Comparison of ENCODE assay signal across 31 cellular contexts in the genomic region with DNA sequence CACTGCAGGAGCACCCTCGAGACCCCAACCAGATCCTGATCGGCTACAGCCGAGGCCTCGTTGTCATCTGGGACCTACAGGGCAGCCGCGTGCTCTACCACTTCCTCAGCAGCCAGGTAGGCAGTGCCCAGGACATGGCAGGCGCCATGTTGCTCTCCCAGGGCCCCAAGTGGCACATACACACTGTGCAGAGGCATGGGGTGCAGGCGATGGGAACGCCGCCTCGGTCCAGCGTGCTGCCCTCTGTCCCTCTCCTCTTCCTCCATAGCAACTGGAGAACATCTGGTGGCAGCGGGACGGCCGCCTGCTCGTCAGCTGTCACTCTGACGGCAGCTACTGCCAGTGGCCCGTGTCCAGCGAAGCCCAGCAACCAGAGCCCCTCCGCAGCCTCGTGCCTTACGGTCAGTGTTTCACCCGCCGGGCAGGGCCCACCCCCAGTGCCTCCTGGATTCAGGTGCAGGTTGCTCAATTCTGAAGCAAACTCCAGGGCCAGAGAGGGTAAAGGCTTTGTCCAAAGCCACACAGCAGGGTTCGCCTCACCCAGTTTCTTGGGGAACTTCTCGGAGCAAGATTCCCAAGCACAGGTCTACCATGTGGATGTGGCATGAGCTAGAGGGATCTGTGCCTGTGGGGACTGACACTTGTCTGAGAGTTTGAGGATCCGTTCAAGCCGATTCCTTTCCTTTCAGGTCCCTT.
"Had no signal": no experiment of that assay in that cellular context is flagged by ENCODE, and none has a peak within 500 bp of the region (broad histone marks: within the 10 kb centered on the region; RNA-seq: fewer than 3 reads in every experiment).

No MANE protein-coding gene starts in this region.

- H3K27me3 ChIP-seq: adrenal gland, body of pancreas, Peyer's patch, SJSA1 had no signal

- H3K4me3 ChIP-seq: adrenal gland, body of pancreas, Peyer's patch, SJSA1 had no signal

- FAIRE-seq: astrocyte, TTC549 had no signal

- H3K36me3 ChIP-seq: adrenal gland, SJSA1 had no signal

- H3K4me3 Mint-ChIP-seq: activated CD4-positive, alpha-beta T cell treated with anti-CD3 and anti-CD28 coated beads for 36 hours; activated CD4-positive, alpha-beta T cell treated with anti-CD3 and anti-CD28 coated beads, Interleukin-2, amount 10 ng/mL, durations not matched to agents 7 days and 5 days; activated CD8-positive, alpha-beta T cell treated with anti-CD3 and anti-CD28 coated beads, Interleukin-2, amount 10 ng/mL, durations not matched to agents 7 days and 5 days; activated naive CD4-positive, alpha-beta T cell treated with anti-CD3 and anti-CD28 coated beads for 36 hours; activated T-cell treated with anti-CD3 and anti-CD28 coated beads, Interleukin-2, amount 50 U/mL, for 4 hours; activated T-helper 1 cell treated with anti-CD3 and anti-CD28 coated beads, Interleukin-12 subunit alpha, Interleukin-12 subunit beta, Interleukin-2, Interleukin-4 antibody, amounts not matched to agents 30 ng/mL and 10 ng/mL and 1 ng/mL, durations not matched to agents 14 hours and 24 hours and 36 hours; T-helper 1 cell treated with Interleukin-12 subunit alpha and Interleukin-12 subunit beta and Interleukin-4 antibody, amounts not matched to agents 30 μg/mL and 1 μg/mL, for 36 hours; T-helper 2 cell treated with Interferon-gamma antibody and Interleukin-4, amounts not matched to agents 5 μg/mL and 100 μg/mL, for 36 hours had no signal

- ATAC-seq: activated CD4-positive, alpha-beta T cell treated with anti-CD3 and anti-CD28 coated beads for 36 hours; activated CD4-positive, CD25-positive, alpha-beta regulatory T cell treated with anti-CD3 and anti-CD28 coated beads, Interleukin-2, amount 50 U/mL, for 24 hours; activated CD8-positive, alpha-beta T cell treated with anti-CD3 and anti-CD28 coated beads, Interleukin-2, amount 10 ng/mL, durations not matched to agents 7 days and 5 days; activated naive CD4-positive, alpha-beta T cell treated with anti-CD3 and anti-CD28 coated beads, Interleukin-2, amount 50 U/mL, for 72 hours; activated T-cell treated with anti-CD3 and anti-CD28 coated beads, Interleukin-2, amount 50 U/mL, for 4 hours; body of pancreas had no signal

- H3K9me3 ChIP-seq: adrenal gland, body of pancreas, Peyer's patch, SJSA1, SK-N-SH had no signal

- H3K4me2 ChIP-seq: SK-N-SH had no signal

- DNase-seq: activated CD4-positive, alpha-beta T cell treated with anti-CD3 and anti-CD28 coated beads for 36 hours; activated CD4-positive, alpha-beta T cell treated with anti-CD3 and anti-CD28 coated beads, Interleukin-2, amount 10 ng/mL, durations not matched to agents 7 days and 5 days; activated CD4-positive, alpha-beta T cell treated with anti-CD3 and anti-CD28 coated beads, Interleukin-2, amount 50 U/mL, for 48 hours; activated CD8-positive, alpha-beta T cell treated with anti-CD3 and anti-CD28 coated beads, Interleukin-2, amount 10 ng/mL, durations not matched to agents 7 days and 5 days; activated gamma-delta T cell treated with Interleukin-2 at 50 U/mL for 16 hours; activated naive CD4-positive, alpha-beta T cell treated with anti-CD3 and anti-CD28 coated beads for 36 hours; activated T-cell treated with anti-CD3 and anti-CD28 coated beads for 4 hours; activated T-cell treated with anti-CD3 and anti-CD28 coated beads, Interleukin-2, amount 50 U/mL, for 4 hours; adrenal gland; body of pancreas; central memory CD4-positive, alpha-beta T cell; MM.1S; MV-4-11; NCI-H1092; NCI-H1436 treated with DMSO at 0.1 percent for 48 hours; NCI-H1694 treated with DMSO at 0.1 percent for 48 hours; NCI-H2029; NCI-H345; NCI-H524 treated with DMSO at 0.1 percent for 48 hours; Peyer's patch; RPMI8226; SHP77 treated with DMSO at 0.1 percent for 48 hours; SK-N-SH had no signal

- H3K4me1 ChIP-seq: adrenal gland, SJSA1 had no signal

- H3K9ac ChIP-seq: SK-N-SH had no signal

- H3K27ac Mint-ChIP-seq: activated CD4-positive, alpha-beta T cell treated with anti-CD3 and anti-CD28 coated beads for 36 hours; activated CD4-positive, alpha-beta T cell treated with anti-CD3 and anti-CD28 coated beads, Interleukin-2, amount 10 ng/mL, durations not matched to agents 7 days and 5 days; activated CD8-positive, alpha-beta T cell treated with anti-CD3 and anti-CD28 coated beads, Interleukin-2, amount 10 ng/mL, durations not matched to agents 7 days and 5 days; activated naive CD4-positive, alpha-beta T cell treated with anti-CD3 and anti-CD28 coated beads for 36 hours; activated T-helper 1 cell treated with anti-CD3 and anti-CD28 coated beads, Interleukin-12 subunit alpha, Interleukin-12 subunit beta, Interleukin-2, Interleukin-4 antibody, amounts not matched to agents 30 ng/mL and 10 ng/mL and 1 ng/mL, durations not matched to agents 14 hours and 24 hours and 36 hours; T-helper 1 cell treated with Interleukin-12 subunit alpha and Interleukin-12 subunit beta and Interleukin-4 antibody, amounts not matched to agents 30 μg/mL and 1 μg/mL, for 36 hours; T-helper 2 cell treated with Interferon-gamma antibody and Interleukin-4, amounts not matched to agents 5 μg/mL and 100 μg/mL, for 36 hours had no signal

- H3K9me3 Mint-ChIP-seq: activated CD4-positive, alpha-beta T cell treated with anti-CD3 and anti-CD28 coated beads, Interleukin-2, amount 10 ng/mL, durations not matched to agents 7 days and 5 days; activated naive CD4-positive, alpha-beta T cell treated with anti-CD3 and anti-CD28 coated beads for 36 hours; activated naive CD4-positive, alpha-beta T cell treated with anti-CD3 and anti-CD28 coated beads, Interleukin-2, amount 50 U/mL, for 72 hours; activated T-cell treated with anti-CD3 and anti-CD28 coated beads, Interleukin-2, amount 50 U/mL, for 4 hours; activated T-helper 1 cell treated with anti-CD3 and anti-CD28 coated beads, Interleukin-12 subunit alpha, Interleukin-12 subunit beta, Interleukin-2, Interleukin-4 antibody, amounts not matched to agents 30 ng/mL and 10 ng/mL and 1 ng/mL, durations not matched to agents 14 hours and 24 hours and 36 hours; T-helper 1 cell treated with Interleukin-12 subunit alpha and Interleukin-12 subunit beta and Interleukin-4 antibody, amounts not matched to agents 30 μg/mL and 1 μg/mL, for 36 hours; T-helper 2 cell treated with Interferon-gamma antibody and Interleukin-4, amounts not matched to agents 5 μg/mL and 100 μg/mL, for 36 hours had no signal

- H3K4me1 Mint-ChIP-seq: activated CD4-positive, alpha-beta T cell treated with anti-CD3 and anti-CD28 coated beads for 36 hours; activated CD4-positive, alpha-beta T cell treated with anti-CD3 and anti-CD28 coated beads, Interleukin-2, amount 10 ng/mL, durations not matched to agents 7 days and 5 days had no signal

- H3K36me3 Mint-ChIP-seq: activated naive CD4-positive, alpha-beta T cell treated with anti-CD3 and anti-CD28 coated beads, Interleukin-2, amount 50 U/mL, for 72 hours had no signal

- H3K27ac ChIP-seq: adrenal gland, body of pancreas, Peyer's patch, SJSA1 had no signal

- H3K27me3 Mint-ChIP-seq: activated CD4-positive, alpha-beta T cell treated with anti-CD3 and anti-CD28 coated beads for 36 hours; activated CD4-positive, alpha-beta T cell treated with anti-CD3 and anti-CD28 coated beads, Interleukin-2, amount 10 ng/mL, durations not matched to agents 7 days and 5 days had no signal
